ENCODE assay signal across 8 cellular contexts in genomic region chr18:27750014-27750413, GRCh38.
DNase-seq lines count a peak whose midpoint lies in the region; ATAC-seq and TF ChIP-seq lines count a peak whose summit lies in the region.

No MANE protein-coding gene starts in this region.

- peak; percentile 45 to 57 (median 46) for TF ChIP-seq CTCF in nephron (IDR thresholded peaks at IDR 0.05; ENCODE audit: unreplicated experiment in 3 of 3)

- CTCF ChIA-PET in T-cell (lab: Charles Lee), result interaction anchor here in 1 of 2 donors (0.6 kb wide), 1 partner anchor 385 kb away, joined by 3 read pairs; no protein-coding TSS in a partner anchor

- H3K27me3 Mint-ChIP-seq in nephron (ENCODE audit: low read depth) (no peaks in the 10 kb centered on the region), T-cell (no peaks in the 10 kb centered on the region)

- H3K27ac Mint-ChIP-seq in nephron (no peak overlapping the region), T-cell (no peak overlapping the region)

- intact Hi-C loops in Right ventricle myocardium inferior (cut with DNase I) (no loop called here), cardiac septum (cut with DNase I) (loop anchor here (5.0 kb wide), 2 partner anchors 63 to 143 kb away; no protein-coding TSS in a partner anchor)

- ATAC-seq in Right ventricle myocardium inferior, result peak; percentile 67
- ATAC-seq in T-cell (replicated peaks in 1 of 4), result no peak

- DNase-seq in Right ventricle myocardium inferior (ENCODE audit: missing footprints) (no peak), cardiac septum (ENCODE audit: low spot score) (no peak), NCI-H748 (lab: John Stamatoyannopoulos, UW; ENCODE audit: unreplicated experiment) (peak; percentile 78), dedifferentiated amniotic fluid mesenchymal stem cell (ENCODE audit: extremely low spot score) (peak; percentile 87), mesenteric fat pad (ENCODE audit: low spot score) (no peak), occipital lobe (lab: John Stamatoyannopoulos, UW) (no peak), T-cell (no peak)

- H3K4me3 Mint-ChIP-seq in nephron (no peak overlapping the region), T-cell (no peak overlapping the region)

- H3K36me3 Mint-ChIP-seq in nephron (ENCODE audit: low read depth), result no peaks in the 10 kb centered on the region
- no peaks in the 10 kb centered on the region for H3K36me3 Mint-ChIP-seq in T-cell

- peaks cover 7% of the 10 kb centered on the region for H3K4me1 Mint-ChIP-seq in nephron
- no peaks in the 10 kb centered on the region for H3K4me1 Mint-ChIP-seq in T-cell

- no peaks in the 10 kb centered on the region for H3K9me3 Mint-ChIP-seq in nephron
- H3K9me3 Mint-ChIP-seq in T-cell, result peaks cover 9 to 19% (median 18%) of the 10 kb centered on the region in 3 donors

- POLR2A ChIA-PET in T-cell (lab: Charles Lee), result no interaction called here

Comparison
In these comparisons a context has a peak if more than half of its experiments do, and no peak if none do; other contexts are left out.
1. DNase-seq: peak in NCI-H748 (single experiment) and dedifferentiated amniotic fluid mesenchymal stem cell (single experiment); none in Right ventricle myocardium inferior (single experiment), cardiac septum (single experiment), mesenteric fat pad (single experiment), occipital lobe (single experiment) and T-cell (0 of 34).